1 cellular context compared by ENCODE assay signal in genomic region chr1:230176871-230177411, GRCh38.
A peak's percentile ranks its signal among the peaks of the same experiment; 100 is the strongest.
TF ChIP-seq lines count a peak whose summit lies in the region.

No MANE protein-coding gene starts in this region.

TF ChIP-seq in K562, 482 proteins besides CTCF, POLR2A, EP300 and RAD21 (continued from another document):
- TF ChIP-seq, protein P1, sequence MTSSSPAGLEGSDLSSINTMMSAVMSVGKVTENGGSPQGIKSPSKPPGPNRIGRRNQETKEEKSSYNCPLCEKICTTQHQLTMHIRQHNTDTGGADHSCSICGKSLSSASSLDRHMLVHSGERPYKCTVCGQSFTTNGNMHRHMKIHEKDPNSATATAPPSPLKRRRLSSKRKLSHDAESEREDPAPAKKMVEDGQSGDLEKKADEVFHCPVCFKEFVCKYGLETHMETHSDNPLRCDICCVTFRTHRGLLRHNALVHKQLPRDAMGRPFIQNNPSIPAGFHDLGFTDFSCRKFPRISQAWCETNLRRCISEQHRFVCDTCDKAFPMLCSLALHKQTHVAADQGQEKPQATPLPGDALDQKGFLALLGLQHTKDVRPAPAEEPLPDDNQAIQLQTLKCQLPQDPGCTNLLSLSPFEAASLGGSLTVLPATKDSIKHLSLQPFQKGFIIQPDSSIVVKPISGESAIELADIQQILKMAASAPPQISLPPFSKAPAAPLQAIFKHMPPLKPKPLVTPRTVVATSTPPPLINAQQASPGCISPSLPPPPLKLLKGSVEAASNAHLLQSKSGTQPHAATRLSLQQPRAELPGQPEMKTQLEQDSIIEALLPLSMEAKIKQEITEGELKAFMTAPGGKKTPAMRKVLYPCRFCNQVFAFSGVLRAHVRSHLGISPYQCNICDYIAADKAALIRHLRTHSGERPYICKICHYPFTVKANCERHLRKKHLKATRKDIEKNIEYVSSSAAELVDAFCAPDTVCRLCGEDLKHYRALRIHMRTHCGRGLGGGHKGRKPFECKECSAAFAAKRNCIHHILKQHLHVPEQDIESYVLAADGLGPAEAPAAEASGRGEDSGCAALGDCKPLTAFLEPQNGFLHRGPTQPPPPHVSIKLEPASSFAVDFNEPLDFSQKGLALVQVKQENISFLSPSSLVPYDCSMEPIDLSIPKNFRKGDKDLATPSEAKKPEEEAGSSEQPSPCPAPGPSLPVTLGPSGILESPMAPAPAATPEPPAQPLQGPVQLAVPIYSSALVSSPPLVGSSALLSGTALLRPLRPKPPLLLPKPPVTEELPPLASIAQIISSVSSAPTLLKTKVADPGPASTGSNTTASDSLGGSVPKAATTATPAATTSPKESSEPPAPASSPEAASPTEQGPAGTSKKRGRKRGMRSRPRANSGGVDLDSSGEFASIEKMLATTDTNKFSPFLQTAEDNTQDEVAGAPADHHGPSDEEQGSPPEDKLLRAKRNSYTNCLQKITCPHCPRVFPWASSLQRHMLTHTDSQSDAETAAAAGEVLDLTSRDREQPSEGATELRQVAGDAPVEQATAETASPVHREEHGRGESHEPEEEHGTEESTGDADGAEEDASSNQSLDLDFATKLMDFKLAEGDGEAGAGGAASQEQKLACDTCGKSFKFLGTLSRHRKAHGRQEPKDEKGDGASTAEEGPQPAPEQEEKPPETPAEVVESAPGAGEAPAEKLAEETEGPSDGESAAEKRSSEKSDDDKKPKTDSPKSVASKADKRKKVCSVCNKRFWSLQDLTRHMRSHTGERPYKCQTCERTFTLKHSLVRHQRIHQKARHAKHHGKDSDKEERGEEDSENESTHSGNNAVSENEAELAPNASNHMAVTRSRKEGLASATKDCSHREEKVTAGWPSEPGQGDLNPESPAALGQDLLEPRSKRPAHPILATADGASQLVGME (CRISPR knock-in tag; IDR thresholded peaks at IDR 0.05), result peak; percentile 85; the same call in 1 of the 2 replicates
- TF ChIP-seq KDM5B (IDR thresholded peaks at IDR 0.05; ENCODE audit: insufficient replicate concordance, low read depth, low read length), result peak; percentile 36
- TF ChIP-seq, protein P2, sequence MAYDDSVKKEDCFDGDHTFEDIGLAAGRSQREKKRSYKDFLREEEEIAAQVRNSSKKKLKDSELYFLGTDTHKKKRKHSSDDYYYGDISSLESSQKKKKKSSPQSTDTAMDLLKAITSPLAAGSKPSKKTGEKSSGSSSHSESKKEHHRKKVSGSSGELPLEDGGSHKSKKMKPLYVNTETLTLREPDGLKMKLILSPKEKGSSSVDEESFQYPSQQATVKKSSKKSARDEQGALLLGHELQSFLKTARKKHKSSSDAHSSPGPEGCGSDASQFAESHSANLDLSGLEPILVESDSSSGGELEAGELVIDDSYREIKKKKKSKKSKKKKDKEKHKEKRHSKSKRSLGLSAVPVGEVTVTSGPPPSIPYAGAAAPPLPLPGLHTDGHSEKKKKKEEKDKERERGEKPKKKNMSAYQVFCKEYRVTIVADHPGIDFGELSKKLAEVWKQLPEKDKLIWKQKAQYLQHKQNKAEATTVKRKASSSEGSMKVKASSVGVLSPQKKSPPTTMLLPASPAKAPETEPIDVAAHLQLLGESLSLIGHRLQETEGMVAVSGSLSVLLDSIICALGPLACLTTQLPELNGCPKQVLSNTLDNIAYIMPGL (CRISPR knock-in tag; IDR thresholded peaks at IDR 0.05), result no peak
- TF ChIP-seq, protein P3, sequence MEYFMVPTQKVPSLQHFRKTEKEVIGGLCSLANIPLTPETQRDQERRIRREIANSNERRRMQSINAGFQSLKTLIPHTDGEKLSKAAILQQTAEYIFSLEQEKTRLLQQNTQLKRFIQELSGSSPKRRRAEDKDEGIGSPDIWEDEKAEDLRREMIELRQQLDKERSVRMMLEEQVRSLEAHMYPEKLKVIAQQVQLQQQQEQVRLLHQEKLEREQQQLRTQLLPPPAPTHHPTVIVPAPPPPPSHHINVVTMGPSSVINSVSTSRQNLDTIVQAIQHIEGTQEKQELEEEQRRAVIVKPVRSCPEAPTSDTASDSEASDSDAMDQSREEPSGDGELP (CRISPR knock-in tag; IDR thresholded peaks at IDR 0.05; ENCODE audit: borderline replicate concordance), result peak; percentile 89
